20 cellular contexts compared by ENCODE assay signal in genomic region chr19:1970806-1971502, GRCh38. TPM values are rescaled to one million over a fixed set of nuclear protein-coding genes. Genes with fewer than 3 reads are reported as not detected.
DNase-seq lines count a peak whose midpoint lies in the region; ATAC-seq and TF ChIP-seq lines count a peak whose summit lies in the region.
"Had no signal": no experiment of that assay in that cellular context is flagged by ENCODE, and none has a peak within 500 bp of the region (broad histone marks: within the 10 kb centered on the region; RNA-seq: fewer than 3 reads in every experiment).

No MANE protein-coding gene starts in this region.

- CTCF ChIA-PET in HEK293 (lab: Yijun Ruan, JAX): interaction anchor here (0.7 kb wide), 1 partner anchor 81 kb away, joined by 3 read pairs; no protein-coding TSS in a partner anchor
- CTCF ChIA-PET in RWPE1 (lab: Yijun Ruan, JAX): interaction anchor here (0.6 kb wide), 1 partner anchor 99 kb away, joined by 3 read pairs; no protein-coding TSS in a partner anchor
- CTCF ChIA-PET in activated CD8-positive, alpha-beta T cell treated with anti-CD3 and anti-CD28 coated beads for 36 hours (lab: Charles Lee): interaction anchor here (1.2 kb wide), 1 partner anchor 41 kb away, joined by 3 read pairs; no protein-coding TSS in a partner anchor

- TF ChIP-seq CTCF in HEK293 (tag by site-specific recombination; IDR thresholded peaks at IDR 0.05): no peak
- TF ChIP-seq CTCF in RWPE1 (conservative IDR thresholded peaks at IDR 0.05; ENCODE audit: low read depth): no peak
- no peak for TF ChIP-seq CTCF in upper lobe of right lung (IDR thresholded peaks at IDR 0.05)
- TF ChIP-seq CTCF in activated CD8-positive, alpha-beta T cell treated with anti-CD3 and anti-CD28 coated beads for 36 hours (IDR thresholded peaks at IDR 0.05): no peak
- no peak for TF ChIP-seq CTCF in esophagus squamous epithelium (IDR thresholded peaks at IDR 0.05)

- H3K4me1 Mint-ChIP-seq in activated CD8-positive, alpha-beta T cell treated with anti-CD3 and anti-CD28 coated beads for 36 hours (ENCODE audit: low read depth): peaks cover 12% of the 10 kb centered on the region

- H3K27ac ChIP-seq in HEK293 (ENCODE audit: extremely low read depth, low read depth, low read length) (no peak overlapping the region), RWPE1 (peak overlapping the region; percentile 79), epithelial cell of prostate (peak overlapping the region; percentile 46), upper lobe of right lung (no peak overlapping the region), esophagus squamous epithelium (no peak overlapping the region)
- H3K27ac ChIP-seq: BLaER1 treated with 17β-estradiol and CSF1 and Interleukin-3, amounts not matched to agents 10 nM and 100 nM; GM23248; KMS-11; SK-N-MC had no signal

- intact Hi-C loops in upper lobe of right lung (cut with DNase I): no loop called here
- intact Hi-C loops in activated CD8-positive, alpha-beta T cell treated with anti-CD3 and anti-CD28 coated beads for 36 hours (cut with micrococcal nuclease): no loop called here
- intact Hi-C loops in esophagus squamous epithelium (cut with DNase I): loop anchor here (10.0 kb wide), 1 partner anchor 824 kb away; no protein-coding TSS in a partner anchor

- TF ChIP-seq POLR2A in esophagus squamous epithelium (IDR thresholded peaks at IDR 0.05): no peak

- POLR2A ChIA-PET in HEK293 (lab: Yijun Ruan, JAX) (no interaction called here), RWPE1 (lab: Yijun Ruan, JAX; ENCODE audit: low non-redundant PET) (no interaction called here)
- POLR2A ChIA-PET in activated CD8-positive, alpha-beta T cell treated with anti-CD3 and anti-CD28 coated beads for 36 hours (lab: Charles Lee): no interaction called here

- H3K36me3 ChIP-seq in HEK293 (ENCODE audit: control insufficient read depth in 2 of 2, insufficient read depth in 1 of 2, low read length in 2 of 2) (peaks cover 3 to 45% of the 10 kb centered on the region in 2 experiments; a peak in 2 of 3 replicates), upper lobe of right lung (peaks cover 28% of the 10 kb centered on the region), esophagus squamous epithelium (peaks cover 17 to 74% (median 20%) of the 10 kb centered on the region in 3 donors)

- H3K4me3 Mint-ChIP-seq in activated CD8-positive, alpha-beta T cell treated with anti-CD3 and anti-CD28 coated beads for 36 hours: no peak overlapping the region
- H3K4me3 Mint-ChIP-seq: CD4-positive, alpha-beta memory T cell had no signal

- no peaks in the 10 kb centered on the region for H3K9me3 Mint-ChIP-seq in activated CD8-positive, alpha-beta T cell treated with anti-CD3 and anti-CD28 coated beads for 36 hours

- H3K9me3 ChIP-seq in HEK293 (ENCODE audit: control insufficient read depth, insufficient read depth, low read depth, low read length): no peaks in the 10 kb centered on the region
- no peaks in the 10 kb centered on the region for H3K9me3 ChIP-seq in upper lobe of right lung
- no peaks in the 10 kb centered on the region for H3K9me3 ChIP-seq in esophagus squamous epithelium
- H3K9me3 ChIP-seq: BLaER1 treated with 17β-estradiol and CSF1 and Interleukin-3, amounts not matched to agents 10 nM and 100 nM had no signal

- no peaks in the 10 kb centered on the region for H3K27me3 ChIP-seq in upper lobe of right lung
- no peaks in the 10 kb centered on the region for H3K27me3 ChIP-seq in esophagus squamous epithelium
- H3K27me3 ChIP-seq: BLaER1 treated with 17β-estradiol and CSF1 and Interleukin-3, amounts not matched to agents 10 nM and 100 nM had no signal

- H3K4me3 ChIP-seq in HEK293 (ENCODE audit: low read depth, low read length): no peak overlapping the region
- H3K4me3 ChIP-seq in upper lobe of right lung: no peak overlapping the region
- H3K4me3 ChIP-seq in esophagus squamous epithelium: no peak overlapping the region
- H3K4me3 ChIP-seq: BLaER1 treated with 17β-estradiol and CSF1 and Interleukin-3, amounts not matched to agents 10 nM and 100 nM; GM23248; SK-N-MC had no signal

- no peaks in the 10 kb centered on the region for H3K4me1 ChIP-seq in HEK293 (ENCODE audit: control insufficient read depth, insufficient read depth, low read length)
- H3K4me1 ChIP-seq in upper lobe of right lung: no peaks in the 10 kb centered on the region
- peaks cover 0 to 15% (median 3%) of the 10 kb centered on the region in 3 donors for H3K4me1 ChIP-seq in esophagus squamous epithelium

- WGBS in esophagus squamous epithelium, 2 donors: 87 to 89% methylated on average over 9 to 14 of the region's 27 CpGs

- no peak for ATAC-seq in upper lobe of right lung
- ATAC-seq in activated CD8-positive, alpha-beta T cell treated with anti-CD3 and anti-CD28 coated beads for 36 hours: no peak

- no peaks in the 10 kb centered on the region for H3K27me3 Mint-ChIP-seq in activated CD8-positive, alpha-beta T cell treated with anti-CD3 and anti-CD28 coated beads for 36 hours
- H3K27me3 Mint-ChIP-seq: CD4-positive, alpha-beta memory T cell had no signal

- H3K27ac Mint-ChIP-seq in activated CD8-positive, alpha-beta T cell treated with anti-CD3 and anti-CD28 coated beads for 36 hours: no peak overlapping the region

- H3K36me3 Mint-ChIP-seq in activated CD8-positive, alpha-beta T cell treated with anti-CD3 and anti-CD28 coated beads for 36 hours (ENCODE audit: low read depth): peaks cover 6% of the 10 kb centered on the region

- DNase-seq in RWPE1 (ENCODE audit: low spot score): no peak
- no peak for DNase-seq in epithelial cell of prostate (ENCODE audit: low read depth, low spot score)
- peak; percentile 52 for DNase-seq in upper lobe of right lung
- no peak for DNase-seq in activated CD8-positive, alpha-beta T cell treated with anti-CD3 and anti-CD28 coated beads for 36 hours
- no peak for DNase-seq in nucleus accumbens (lab: John Stamatoyannopoulos, UW)
- no peak for DNase-seq in esophagus squamous epithelium (lab: John Stamatoyannopoulos, UW)
- DNase-seq: CD4-positive, alpha-beta memory T cell; GM23248; MV-4-11; NCI-H1105 treated with DMSO at 0.1 percent for 48 hours; NCI-H2029 treated with DMSO at 0.1 percent for 48 hours; NCI-H2171 treated with DMSO at 0.1 percent for 48 hours; NCI-H446; NCI-H526; OCI-M1; SHP77 treated with DMSO at 0.1 percent for 48 hours had no signal

TF ChIP-seq in HEK293, 187 proteins besides CTCF, POLR2A, EP300 and RAD21:
- TF ChIP-seq ZNF792 (tag by site-specific recombination; IDR thresholded peaks at IDR 0.05) (no peak), HIC1 (tag by site-specific recombination; IDR thresholded peaks at IDR 0.05) (peak; percentile 78)

RNA-seq across cellular contexts. Expression of gene CSNK1G2, which starts 30.0 kb away (rescaled TPM):
- total RNA-seq in upper lobe of right lung (60.6 TPM), esophagus squamous epithelium (10 to 100 TPM; 40.4 to 68.9 (median 60.3) TPM)
- 10 to 100 TPM; 51.9 to 57.5 TPM for total RNA-seq in activated CD8-positive, alpha-beta T cell treated with anti-CD3 and anti-CD28 coated beads for 36 hours

RNA-seq across cellular contexts. Expression of gene BTBD2, which starts 44.6 kb away (rescaled TPM):
- total RNA-seq in upper lobe of right lung (56.5 TPM), esophagus squamous epithelium (10 to 100 TPM; 42.3 to 79.0 (median 63.8) TPM)
- 10 to 100 TPM; 36.5 to 44.6 TPM for total RNA-seq in activated CD8-positive, alpha-beta T cell treated with anti-CD3 and anti-CD28 coated beads for 36 hours

Comparison
In these comparisons a context has a peak if more than half of its experiments do, and no peak if none do; other contexts are left out.
1. H3K27ac ChIP-seq: peak in RWPE1 (single experiment) and epithelial cell of prostate (single experiment); none in HEK293 (single experiment), upper lobe of right lung (single experiment) and esophagus squamous epithelium (0 of 4).